Comparison of ENCODE assay signal across 11 cellular contexts in genomic region chr18:54210463-54210862, GRCh38. TPM values are rescaled to one million over a fixed set of nuclear protein-coding genes. Genes with fewer than 3 reads are reported as not detected.
A peak's percentile ranks its signal among the peaks of the same experiment; 100 is the strongest.
DNase-seq lines count a peak whose midpoint lies in the region; ATAC-seq, FAIRE-seq and TF ChIP-seq lines count a peak whose summit lies in the region.
"Had no signal": no experiment of that assay in that cellular context is flagged by ENCODE, and none has a peak within 500 bp of the region (broad histone marks: within the 10 kb centered on the region; RNA-seq: fewer than 3 reads in every experiment).

No MANE protein-coding gene starts in this region.

- H3K27me3 ChIP-seq in GM12878 (replicated peaks in 1 of 2; ENCODE audit: control insufficient read depth in 2 of 2, insufficient read depth in 2 of 2, low read length in 1 of 2) (no peaks in the 10 kb centered on the region), tibial nerve (no peaks in the 10 kb centered on the region)

- SMC1A ChIA-PET in GM12878 (lab: Charles Lee; ENCODE audit: uncharacterized antibody, unreplicated experiment): interaction anchor here (0.7 to 9.6 kb wide), 13 partner anchors 10 to 150 kb away, joined by 3 to 141 read pairs (median 4); partner anchors contain the start of genes MBD2 and POLI

- peak overlapping the region in 1 of 2 donors; percentile 11 for H3K27ac Mint-ChIP-seq in effector memory CD8-positive, alpha-beta T cell

- no peaks in the 10 kb centered on the region for H3K9me3 Mint-ChIP-seq in effector memory CD8-positive, alpha-beta T cell

- in situ Hi-C loops in GM13977 (cut with MboI; ENCODE audit: low pct_unique_long_range_greater_than_20kb, low sequenced_read_pairs, unreplicated experiment): no loop called here
- in situ Hi-C loops in GM12878 (cut with MboI): no loop called here

- peak overlapping the region in 1 of 2 donors; percentile 11 for H3K4me3 Mint-ChIP-seq in effector memory CD8-positive, alpha-beta T cell

- TF ChIP-seq EP300 in GM12878 (IDR thresholded peaks at IDR 0.05; ENCODE audit: borderline replicate concordance in 1 of 2, control insufficient read depth in 1 of 2, low read depth in 2 of 2, low read length in 2 of 2) (no peak), tibial nerve (IDR thresholded peaks at IDR 0.05) (no peak)

- intact Hi-C loops in GM12878 (cut with micrococcal nuclease; ENCODE audit: unreplicated experiment): loop anchor here (1.0 to 2.0 kb wide), 3 partner anchors 12 to 75 kb away; no protein-coding TSS in a partner anchor

- DNase-seq in GM13977 (ENCODE audit: low spot score): peak; percentile 36
- no peak for DNase-seq in GM12878 (ENCODE audit: low read depth, low spot score)
- no peak for DNase-seq in tibial nerve (ENCODE audit: low spot score in 2 of 2)
- DNase-seq in D721Med (ENCODE audit: insufficient read length, low spot score): no peak
- DNase-seq in effector memory CD8-positive, alpha-beta T cell: no peak
- DNase-seq: effector memory CD4-positive, alpha-beta T cell; left colon; small intestine had no signal

- H3K9ac ChIP-seq in GM12878 (ENCODE audit: control insufficient read depth, insufficient read depth, low read length): peak overlapping the region; percentile 58

- H3K4me3 ChIP-seq in GM12878 (peak overlapping the region; percentile 41; the same call in 1 of the 2 replicates), tibial nerve (no peak overlapping the region)

- peaks cover 39 to 78% of the 10 kb centered on the region in 2 donors for H3K4me1 Mint-ChIP-seq in effector memory CD8-positive, alpha-beta T cell (ENCODE audit: low read depth in 2 of 2)

- peak overlapping the region; percentile 10 for H2AFZ ChIP-seq in GM12878 (ENCODE audit: control insufficient read depth, low read depth, low read length)

- ATAC-seq in GM19397 (IDR thresholded peaks at IDR 0.05; ENCODE audit: unreplicated experiment): peak; percentile 24
- ATAC-seq in HG03159 (IDR thresholded peaks at IDR 0.05; ENCODE audit: unreplicated experiment): peak; percentile 41
- ATAC-seq in GM12878: peak; percentile 55
- ATAC-seq in GM21825 (IDR thresholded peaks at IDR 0.05; ENCODE audit: unreplicated experiment): no peak
- ATAC-seq in effector memory CD8-positive, alpha-beta T cell (replicated peaks): no peak
- ATAC-seq: left colon had no signal

- H3K9me3 ChIP-seq in GM12878 (replicated peaks; ENCODE audit: control insufficient read depth, insufficient read depth, low read length): no peaks in the 10 kb centered on the region; the same call in 1 of the 3 replicates
- no peaks in the 10 kb centered on the region for H3K9me3 ChIP-seq in tibial nerve

- TF ChIP-seq RAD21 in GM12878 (IDR thresholded peaks at IDR 0.05; ENCODE audit: insufficient read depth, low read depth, low read length): no peak

- no peaks in the 10 kb centered on the region; the same call in 1 of the 2 replicates for H4K20me1 ChIP-seq in GM12878 (ENCODE audit: control insufficient read depth, insufficient read depth)

- H3K4me1 ChIP-seq in GM12878 (ENCODE audit: control insufficient read depth, insufficient read depth, low read length): peaks cover 32% of the 10 kb centered on the region
- peaks cover 0 to 27% (median 10%) of the 10 kb centered on the region in 4 donors for H3K4me1 ChIP-seq in tibial nerve

- H3K27ac ChIP-seq in GM12878 (ENCODE audit: control insufficient read depth, insufficient read depth): peak overlapping the region; percentile 98
- H3K27ac ChIP-seq in tibial nerve: no peak overlapping the region

- POLR2A ChIA-PET in GM12878 (lab: Charles Lee): interaction anchor here (0.6 to 3.5 kb wide), 7 partner anchors 8 to 63 kb away, joined by 3 to 34 read pairs (median 4); partner anchors contain the start of gene MBD2

- peak overlapping the region; percentile 81 for H3K4me2 ChIP-seq in GM12878 (ENCODE audit: control insufficient read depth, insufficient read depth)

- RAD21 ChIA-PET in GM12878 (lab: Charles Lee; ENCODE audit: unreplicated experiment): interaction anchor here (0.7 to 10.1 kb wide), 7 partner anchors 10 to 120 kb away, joined by 3 to 123 read pairs (median 9); partner anchors contain the start of gene POLI

- CTCF ChIA-PET in GM12878 (lab: Yijun Ruan, JAX): interaction anchor here (1.0 to 4.6 kb wide), 6 partner anchors 11 to 147 kb away, joined by 3 to 37 read pairs (median 10); partner anchors contain the start of genes C18orf54 and STARD6

- no TSS peak for BruUV-seq in GM12878 (replicated peaks; lab: Mats Ljungman, UMichigan)

- TF ChIP-seq CTCF in GM13977 (IDR thresholded peaks at IDR 0.05; ENCODE audit: extremely low read depth, insufficient read depth, missing control alignments) (no peak), GM12878 (IDR thresholded peaks at IDR 0.05 in 2 of 3, conservative IDR thresholded peaks at IDR 0.05 in 1 of 3; ENCODE audit: control insufficient read depth in 2 of 3, extremely low read depth in 1 of 3, insufficient read depth in 1 of 3, low read depth in 3 of 3, low read length in 3 of 3) (no peak), tibial nerve (IDR thresholded peaks at IDR 0.05) (no peak), D721Med (IDR thresholded peaks at IDR 0.05; ENCODE audit: insufficient read depth, missing control alignments) (no peak)

- TF ChIP-seq POLR2A in GM12878 (IDR thresholded peaks at IDR 0.05; ENCODE audit: low read depth, low read length) (no peak), tibial nerve (IDR thresholded peaks at IDR 0.05) (no peak)

- H3K79me2 ChIP-seq in GM12878 (ENCODE audit: control insufficient read depth, insufficient read depth, low read length): peaks cover 95% of the 10 kb centered on the region

- FAIRE-seq in GM12878 (lab: Jason Lieb, UNC): peak; percentile 52
- FAIRE-seq in D721Med (lab: Jason Lieb, UNC): no peak
- FAIRE-seq: small intestine had no signal

- H3K36me3 Mint-ChIP-seq in effector memory CD8-positive, alpha-beta T cell (ENCODE audit: insufficient read depth): peaks cover 12% of the 10 kb centered on the region

- no peaks in the 10 kb centered on the region for H3K27me3 Mint-ChIP-seq in effector memory CD8-positive, alpha-beta T cell

- H3K36me3 ChIP-seq in GM12878 (ENCODE audit: control insufficient read depth in 2 of 2, insufficient read depth in 2 of 2, low read length in 1 of 2) (peaks cover 0 to 4% of the 10 kb centered on the region in 2 experiments; a peak in 2 of 4 replicates), tibial nerve (no peaks in the 10 kb centered on the region)

- 0% methylated on average over 1 of the region's 1 CpG for WGBS in GM12878 (ENCODE audit: insufficient coverage, insufficient replicate concordance, low lambda C conversion rate, missing lambda C conversion rate)
- WGBS in tibial nerve, 2 donors: 98 to 100% methylated on average over 1 of the region's 1 CpG

TF ChIP-seq in GM12878, 131 proteins besides CTCF, POLR2A, EP300 and RAD21 (continues in another document):
- TF ChIP-seq CHD1 (IDR thresholded peaks at IDR 0.05; ENCODE audit: low read depth, low read length): 0 out of 2 replicates have a peak, but pooled peaks have one; percentile 59
- TF ChIP-seq, protein P1, sequence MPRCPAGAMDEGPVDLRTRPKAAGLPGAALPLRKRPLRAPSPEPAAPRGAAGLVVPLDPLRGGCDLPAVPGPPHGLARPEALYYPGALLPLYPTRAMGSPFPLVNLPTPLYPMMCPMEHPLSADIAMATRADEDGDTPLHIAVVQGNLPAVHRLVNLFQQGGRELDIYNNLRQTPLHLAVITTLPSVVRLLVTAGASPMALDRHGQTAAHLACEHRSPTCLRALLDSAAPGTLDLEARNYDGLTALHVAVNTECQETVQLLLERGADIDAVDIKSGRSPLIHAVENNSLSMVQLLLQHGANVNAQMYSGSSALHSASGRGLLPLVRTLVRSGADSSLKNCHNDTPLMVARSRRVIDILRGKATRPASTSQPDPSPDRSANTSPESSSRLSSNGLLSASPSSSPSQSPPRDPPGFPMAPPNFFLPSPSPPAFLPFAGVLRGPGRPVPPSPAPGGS (IDR thresholded peaks at IDR 0.05; ENCODE audit: borderline replicate concordance, insufficient read depth, low read depth, low read length, poor library complexity, severe bottlenecking): no peak
- no peak for TF ChIP-seq WRNIP1 (IDR thresholded peaks at IDR 0.05; ENCODE audit: borderline replicate concordance, low read depth, low read length)

RNA-seq across cellular contexts. Expression of gene MBD2, which starts 14.0 kb away (rescaled TPM):
- 77.2 and 78.5 TPM in 2 replicates for total RNA-seq in GM12878 (2013; cell fraction: nucleolus; rRNA removed)
- total RNA-seq in GM12878 (2014; rRNA removed) (57.0 and 61.0 TPM in 2 replicates), GM12878 (2014; rRNA removed; fragmentation: Illumina TruSeq; extraction: Trizol) (63.4 and 65.2 TPM in 2 replicates), GM12878 (2021) (170 and 190 TPM in 2 replicates), tibial nerve (10 to 100 TPM; 32.1 to 60.6 (median 37.8) TPM)
- polyA plus RNA-seq in GM12878 (2011; ENCODE audit: low read depth): 30.4 TPM
- polyA plus RNA-seq in GM12878 (2011; rRNA removed) (276 and 424 TPM in 2 replicates), GM12878 (2014; fragmentation: Illumina TruSeq; extraction: Trizol) (86.0 and 97.2 TPM in 2 replicates), GM12878 (2014; fragmentation: Nextera tagmentation; extraction: Ambion mirVana) (10 to 100 TPM; 27.0 to 53.5 TPM), GM12878 (2014; rRNA removed) (58.9 and 59.4 TPM in 2 replicates), GM12878 (2016; fragmentation: Nextera tagmentation; extraction: Ambion mirVana) (10 to 100 TPM; 24.1 to 31.3 TPM)
- polyA plus RNA-seq in GM12878 (2011; cell fraction: cytosol; rRNA removed): 52.8 and 62.4 TPM in 2 replicates
- polyA plus RNA-seq in GM12878 (2011; cell fraction: nucleus; rRNA removed): 77.7 and 86.1 TPM in 2 replicates
- 60.1 and 91.8 TPM in 2 replicates for polyA plus RNA-seq in GM12878 (2012)
- 81.7 and 105 TPM in 2 replicates for polyA minus RNA-seq in GM12878 (2011; rRNA and poly(A)+ RNA removed)
- 102 and 156 TPM in 2 replicates for polyA minus RNA-seq in GM12878 (2011; cell fraction: cytosol; rRNA and poly(A)+ RNA removed)
- 30.2 and 54.2 TPM in 2 replicates for polyA minus RNA-seq in GM12878 (2011; cell fraction: nucleus; rRNA and poly(A)+ RNA removed)

RNA-seq across cellular contexts. Expression of gene POLI, which starts 58.9 kb away (rescaled TPM):
- total RNA-seq in GM12878 (2013; cell fraction: nucleolus; rRNA removed): 89.3 and 93.7 TPM in 2 replicates
- total RNA-seq in GM12878 (2014; rRNA removed) (8.8 and 10.0 TPM in 2 replicates), GM12878 (2014; rRNA removed; fragmentation: Illumina TruSeq; extraction: Trizol) (8.2 and 8.6 TPM in 2 replicates), GM12878 (2021) (6.4 TPM in 2 replicates), tibial nerve (10 to 100 TPM; 36.0 to 55.7 (median 38.9) TPM)
- 4.8 TPM for polyA plus RNA-seq in GM12878 (2011; ENCODE audit: low read depth)
- polyA plus RNA-seq in GM12878 (2011; rRNA removed) (18.0 and 28.6 TPM in 2 replicates), GM12878 (2014; fragmentation: Illumina TruSeq; extraction: Trizol) (8.0 and 10.7 TPM in 2 replicates), GM12878 (2014; fragmentation: Nextera tagmentation; extraction: Ambion mirVana) (1 to 10 TPM; 2.8 to 2.9 TPM), GM12878 (2014; rRNA removed) (6.9 and 10.5 TPM in 2 replicates), GM12878 (2016; fragmentation: Nextera tagmentation; extraction: Ambion mirVana) (10 to 100 TPM; 13.5 to 14.0 TPM)
- polyA plus RNA-seq in GM12878 (2011; cell fraction: cytosol; rRNA removed): 5.1 and 6.2 TPM in 2 replicates
- polyA plus RNA-seq in GM12878 (2011; cell fraction: nucleus; rRNA removed): 33.6 and 33.8 TPM in 2 replicates
- 9.0 and 14.9 TPM in 2 replicates for polyA plus RNA-seq in GM12878 (2012)
- polyA minus RNA-seq in GM12878 (2011; rRNA and poly(A)+ RNA removed): 14.7 and 17.3 TPM in 2 replicates
- 6.1 and 6.7 TPM in 2 replicates for polyA minus RNA-seq in GM12878 (2011; cell fraction: cytosol; rRNA and poly(A)+ RNA removed)
- polyA minus RNA-seq in GM12878 (2011; cell fraction: nucleus; rRNA and poly(A)+ RNA removed): 24.1 and 33.1 TPM in 2 replicates

Comparison
In these comparisons a context has a peak if more than half of its experiments do, and no peak if none do; other contexts are left out.
1. ATAC-seq: peak in GM19397 (single experiment), HG03159 (single experiment) and GM12878 (single experiment); none in GM21825 (single experiment) and effector memory CD8-positive, alpha-beta T cell (single experiment).